In the genomic region with DNA sequence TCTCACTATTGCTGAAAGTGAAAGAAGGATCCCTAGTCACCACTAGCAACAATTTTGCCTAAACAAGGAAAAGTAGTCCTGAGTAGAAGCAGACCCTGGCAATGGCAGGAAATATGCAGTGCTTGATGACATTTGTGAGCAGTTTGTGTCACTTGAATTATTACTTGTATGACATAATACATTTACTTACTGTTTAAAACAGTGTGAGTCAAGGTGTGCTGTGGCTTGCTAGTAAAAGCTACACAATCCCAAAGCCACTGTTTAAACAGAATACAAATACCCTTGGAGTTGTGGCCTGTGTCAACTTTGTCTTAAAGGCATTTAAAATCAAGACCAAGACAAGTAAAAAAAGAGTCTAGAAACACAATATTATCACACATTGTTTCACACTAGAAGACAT, we compare ENCODE assay signal across 1 cellular context.
A peak's percentile ranks its signal among the peaks of the same experiment; 100 is the strongest.
TF ChIP-seq lines count a peak whose summit lies in the region.

No MANE protein-coding gene starts in this region.

TF ChIP-seq in HepG2, 621 proteins besides CTCF, POLR2A, EP300 and RAD21 (continued from another document):
- TF ChIP-seq, protein P1, sequence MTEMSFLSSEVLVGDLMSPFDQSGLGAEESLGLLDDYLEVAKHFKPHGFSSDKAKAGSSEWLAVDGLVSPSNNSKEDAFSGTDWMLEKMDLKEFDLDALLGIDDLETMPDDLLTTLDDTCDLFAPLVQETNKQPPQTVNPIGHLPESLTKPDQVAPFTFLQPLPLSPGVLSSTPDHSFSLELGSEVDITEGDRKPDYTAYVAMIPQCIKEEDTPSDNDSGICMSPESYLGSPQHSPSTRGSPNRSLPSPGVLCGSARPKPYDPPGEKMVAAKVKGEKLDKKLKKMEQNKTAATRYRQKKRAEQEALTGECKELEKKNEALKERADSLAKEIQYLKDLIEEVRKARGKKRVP (CRISPR knock-in tag; IDR thresholded peaks at IDR 0.05), result peak in 1 of 2 experiments; percentile 52; a peak in 1 of 4 replicates
- TF ChIP-seq HMG20A (CRISPR knock-in tag; IDR thresholded peaks at IDR 0.05; ENCODE audit: borderline replicate concordance) (peak; percentile 15; the same call in 1 of the 2 replicates), RARA (CRISPR knock-in tag; IDR thresholded peaks at IDR 0.05) (peak; percentile 34), ZNF878 (CRISPR knock-in tag; IDR thresholded peaks at IDR 0.05) (no peak), SAP130 (CRISPR knock-in tag; IDR thresholded peaks at IDR 0.05; ENCODE audit: low read depth) (peak; percentile 48; the same call in 1 of the 2 replicates), RBM39 (IDR thresholded peaks at IDR 0.05; ENCODE audit: low read depth, low read length, poor library complexity, severe bottlenecking) (no peak), FOXA3 (CRISPR knock-in tag; IDR thresholded peaks at IDR 0.05) (peak; percentile 26; the same call in 1 of the 2 replicates), ZBTB7B (CRISPR knock-in tag; IDR thresholded peaks at IDR 0.05) (no peak), FOXA1 (IDR thresholded peaks at IDR 0.05) (no peak), FOXA1 (CRISPR knock-in tag; IDR thresholded peaks at IDR 0.05) (0 out of 2 replicates have a peak, but pooled peaks have one; percentile 7), NFYC (CRISPR knock-in tag; IDR thresholded peaks at IDR 0.05) (no peak), TEAD2 (CRISPR knock-in tag; IDR thresholded peaks at IDR 0.05) (no peak), MIER3 (CRISPR knock-in tag; IDR thresholded peaks at IDR 0.05; ENCODE audit: borderline replicate concordance) (0 out of 2 replicates have a peak, but pooled peaks have one; percentile 1), FLYWCH1 (CRISPR knock-in tag; IDR thresholded peaks at IDR 0.05) (no peak), NR2F2 (IDR thresholded peaks at IDR 0.05; ENCODE audit: borderline replicate concordance, low read depth) (no peak)
- TF ChIP-seq, protein P2, sequence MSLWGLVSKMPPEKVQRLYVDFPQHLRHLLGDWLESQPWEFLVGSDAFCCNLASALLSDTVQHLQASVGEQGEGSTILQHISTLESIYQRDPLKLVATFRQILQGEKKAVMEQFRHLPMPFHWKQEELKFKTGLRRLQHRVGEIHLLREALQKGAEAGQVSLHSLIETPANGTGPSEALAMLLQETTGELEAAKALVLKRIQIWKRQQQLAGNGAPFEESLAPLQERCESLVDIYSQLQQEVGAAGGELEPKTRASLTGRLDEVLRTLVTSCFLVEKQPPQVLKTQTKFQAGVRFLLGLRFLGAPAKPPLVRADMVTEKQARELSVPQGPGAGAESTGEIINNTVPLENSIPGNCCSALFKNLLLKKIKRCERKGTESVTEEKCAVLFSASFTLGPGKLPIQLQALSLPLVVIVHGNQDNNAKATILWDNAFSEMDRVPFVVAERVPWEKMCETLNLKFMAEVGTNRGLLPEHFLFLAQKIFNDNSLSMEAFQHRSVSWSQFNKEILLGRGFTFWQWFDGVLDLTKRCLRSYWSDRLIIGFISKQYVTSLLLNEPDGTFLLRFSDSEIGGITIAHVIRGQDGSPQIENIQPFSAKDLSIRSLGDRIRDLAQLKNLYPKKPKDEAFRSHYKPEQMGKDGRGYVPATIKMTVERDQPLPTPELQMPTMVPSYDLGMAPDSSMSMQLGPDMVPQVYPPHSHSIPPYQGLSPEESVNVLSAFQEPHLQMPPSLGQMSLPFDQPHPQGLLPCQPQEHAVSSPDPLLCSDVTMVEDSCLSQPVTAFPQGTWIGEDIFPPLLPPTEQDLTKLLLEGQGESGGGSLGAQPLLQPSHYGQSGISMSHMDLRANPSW (CRISPR knock-in tag; IDR thresholded peaks at IDR 0.05; ENCODE audit: borderline replicate concordance), result no peak
- TF ChIP-seq, protein P3, sequence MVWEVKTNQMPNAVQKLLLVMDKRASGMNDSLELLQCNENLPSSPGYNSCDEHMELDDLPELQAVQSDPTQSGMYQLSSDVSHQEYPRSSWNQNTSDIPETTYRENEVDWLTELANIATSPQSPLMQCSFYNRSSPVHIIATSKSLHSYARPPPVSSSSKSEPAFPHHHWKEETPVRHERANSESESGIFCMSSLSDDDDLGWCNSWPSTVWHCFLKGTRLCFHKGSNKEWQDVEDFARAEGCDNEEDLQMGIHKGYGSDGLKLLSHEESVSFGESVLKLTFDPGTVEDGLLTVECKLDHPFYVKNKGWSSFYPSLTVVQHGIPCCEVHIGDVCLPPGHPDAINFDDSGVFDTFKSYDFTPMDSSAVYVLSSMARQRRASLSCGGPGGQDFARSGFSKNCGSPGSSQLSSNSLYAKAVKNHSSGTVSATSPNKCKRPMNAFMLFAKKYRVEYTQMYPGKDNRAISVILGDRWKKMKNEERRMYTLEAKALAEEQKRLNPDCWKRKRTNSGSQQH (CRISPR knock-in tag; IDR thresholded peaks at IDR 0.05; ENCODE audit: low read depth), result no peak
- TF ChIP-seq, protein P4, sequence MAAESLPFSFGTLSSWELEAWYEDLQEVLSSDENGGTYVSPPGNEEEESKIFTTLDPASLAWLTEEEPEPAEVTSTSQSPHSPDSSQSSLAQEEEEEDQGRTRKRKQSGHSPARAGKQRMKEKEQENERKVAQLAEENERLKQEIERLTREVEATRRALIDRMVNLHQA (CRISPR knock-in tag; IDR thresholded peaks at IDR 0.05), result no peak
- TF ChIP-seq, protein P5, sequence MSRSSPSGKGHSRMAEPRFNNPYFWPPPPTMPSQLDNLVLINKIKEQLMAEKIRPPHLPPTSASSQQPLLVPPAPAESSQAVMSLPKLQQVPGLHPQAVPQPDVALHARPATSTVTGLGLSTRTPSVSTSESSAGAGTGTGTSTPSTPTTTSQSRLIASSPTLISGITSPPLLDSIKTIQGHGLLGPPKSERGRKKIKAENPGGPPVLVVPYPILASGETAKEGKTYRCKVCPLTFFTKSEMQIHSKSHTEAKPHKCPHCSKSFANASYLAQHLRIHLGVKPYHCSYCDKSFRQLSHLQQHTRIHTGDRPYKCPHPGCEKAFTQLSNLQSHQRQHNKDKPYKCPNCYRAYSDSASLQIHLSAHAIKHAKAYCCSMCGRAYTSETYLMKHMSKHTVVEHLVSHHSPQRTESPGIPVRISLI (CRISPR knock-in tag; IDR thresholded peaks at IDR 0.05; ENCODE audit: borderline replicate concordance), result no peak
- TF ChIP-seq, protein P6, sequence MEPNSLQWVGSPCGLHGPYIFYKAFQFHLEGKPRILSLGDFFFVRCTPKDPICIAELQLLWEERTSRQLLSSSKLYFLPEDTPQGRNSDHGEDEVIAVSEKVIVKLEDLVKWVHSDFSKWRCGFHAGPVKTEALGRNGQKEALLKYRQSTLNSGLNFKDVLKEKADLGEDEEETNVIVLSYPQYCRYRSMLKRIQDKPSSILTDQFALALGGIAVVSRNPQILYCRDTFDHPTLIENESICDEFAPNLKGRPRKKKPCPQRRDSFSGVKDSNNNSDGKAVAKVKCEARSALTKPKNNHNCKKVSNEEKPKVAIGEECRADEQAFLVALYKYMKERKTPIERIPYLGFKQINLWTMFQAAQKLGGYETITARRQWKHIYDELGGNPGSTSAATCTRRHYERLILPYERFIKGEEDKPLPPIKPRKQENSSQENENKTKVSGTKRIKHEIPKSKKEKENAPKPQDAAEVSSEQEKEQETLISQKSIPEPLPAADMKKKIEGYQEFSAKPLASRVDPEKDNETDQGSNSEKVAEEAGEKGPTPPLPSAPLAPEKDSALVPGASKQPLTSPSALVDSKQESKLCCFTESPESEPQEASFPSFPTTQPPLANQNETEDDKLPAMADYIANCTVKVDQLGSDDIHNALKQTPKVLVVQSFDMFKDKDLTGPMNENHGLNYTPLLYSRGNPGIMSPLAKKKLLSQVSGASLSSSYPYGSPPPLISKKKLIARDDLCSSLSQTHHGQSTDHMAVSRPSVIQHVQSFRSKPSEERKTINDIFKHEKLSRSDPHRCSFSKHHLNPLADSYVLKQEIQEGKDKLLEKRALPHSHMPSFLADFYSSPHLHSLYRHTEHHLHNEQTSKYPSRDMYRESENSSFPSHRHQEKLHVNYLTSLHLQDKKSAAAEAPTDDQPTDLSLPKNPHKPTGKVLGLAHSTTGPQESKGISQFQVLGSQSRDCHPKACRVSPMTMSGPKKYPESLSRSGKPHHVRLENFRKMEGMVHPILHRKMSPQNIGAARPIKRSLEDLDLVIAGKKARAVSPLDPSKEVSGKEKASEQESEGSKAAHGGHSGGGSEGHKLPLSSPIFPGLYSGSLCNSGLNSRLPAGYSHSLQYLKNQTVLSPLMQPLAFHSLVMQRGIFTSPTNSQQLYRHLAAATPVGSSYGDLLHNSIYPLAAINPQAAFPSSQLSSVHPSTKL (CRISPR knock-in tag; IDR thresholded peaks at IDR 0.05), result peak; percentile 36; the same call in 1 of the 2 replicates
- TF ChIP-seq, protein P7, sequence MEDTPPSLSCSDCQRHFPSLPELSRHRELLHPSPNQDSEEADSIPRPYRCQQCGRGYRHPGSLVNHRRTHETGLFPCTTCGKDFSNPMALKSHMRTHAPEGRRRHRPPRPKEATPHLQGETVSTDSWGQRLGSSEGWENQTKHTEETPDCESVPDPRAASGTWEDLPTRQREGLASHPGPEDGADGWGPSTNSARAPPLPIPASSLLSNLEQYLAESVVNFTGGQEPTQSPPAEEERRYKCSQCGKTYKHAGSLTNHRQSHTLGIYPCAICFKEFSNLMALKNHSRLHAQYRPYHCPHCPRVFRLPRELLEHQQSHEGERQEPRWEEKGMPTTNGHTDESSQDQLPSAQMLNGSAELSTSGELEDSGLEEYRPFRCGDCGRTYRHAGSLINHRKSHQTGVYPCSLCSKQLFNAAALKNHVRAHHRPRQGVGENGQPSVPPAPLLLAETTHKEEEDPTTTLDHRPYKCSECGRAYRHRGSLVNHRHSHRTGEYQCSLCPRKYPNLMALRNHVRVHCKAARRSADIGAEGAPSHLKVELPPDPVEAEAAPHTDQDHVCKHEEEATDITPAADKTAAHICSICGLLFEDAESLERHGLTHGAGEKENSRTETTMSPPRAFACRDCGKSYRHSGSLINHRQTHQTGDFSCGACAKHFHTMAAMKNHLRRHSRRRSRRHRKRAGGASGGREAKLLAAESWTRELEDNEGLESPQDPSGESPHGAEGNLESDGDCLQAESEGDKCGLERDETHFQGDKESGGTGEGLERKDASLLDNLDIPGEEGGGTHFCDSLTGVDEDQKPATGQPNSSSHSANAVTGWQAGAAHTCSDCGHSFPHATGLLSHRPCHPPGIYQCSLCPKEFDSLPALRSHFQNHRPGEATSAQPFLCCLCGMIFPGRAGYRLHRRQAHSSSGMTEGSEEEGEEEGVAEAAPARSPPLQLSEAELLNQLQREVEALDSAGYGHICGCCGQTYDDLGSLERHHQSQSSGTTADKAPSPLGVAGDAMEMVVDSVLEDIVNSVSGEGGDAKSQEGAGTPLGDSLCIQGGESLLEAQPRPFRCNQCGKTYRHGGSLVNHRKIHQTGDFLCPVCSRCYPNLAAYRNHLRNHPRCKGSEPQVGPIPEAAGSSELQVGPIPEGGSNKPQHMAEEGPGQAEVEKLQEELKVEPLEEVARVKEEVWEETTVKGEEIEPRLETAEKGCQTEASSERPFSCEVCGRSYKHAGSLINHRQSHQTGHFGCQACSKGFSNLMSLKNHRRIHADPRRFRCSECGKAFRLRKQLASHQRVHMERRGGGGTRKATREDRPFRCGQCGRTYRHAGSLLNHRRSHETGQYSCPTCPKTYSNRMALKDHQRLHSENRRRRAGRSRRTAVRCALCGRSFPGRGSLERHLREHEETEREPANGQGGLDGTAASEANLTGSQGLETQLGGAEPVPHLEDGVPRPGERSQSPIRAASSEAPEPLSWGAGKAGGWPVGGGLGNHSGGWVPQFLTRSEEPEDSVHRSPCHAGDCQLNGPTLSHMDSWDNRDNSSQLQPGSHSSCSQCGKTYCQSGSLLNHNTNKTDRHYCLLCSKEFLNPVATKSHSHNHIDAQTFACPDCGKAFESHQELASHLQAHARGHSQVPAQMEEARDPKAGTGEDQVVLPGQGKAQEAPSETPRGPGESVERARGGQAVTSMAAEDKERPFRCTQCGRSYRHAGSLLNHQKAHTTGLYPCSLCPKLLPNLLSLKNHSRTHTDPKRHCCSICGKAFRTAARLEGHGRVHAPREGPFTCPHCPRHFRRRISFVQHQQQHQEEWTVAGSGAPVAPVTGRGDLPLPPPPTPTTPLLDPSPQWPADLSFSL (CRISPR knock-in tag; IDR thresholded peaks at IDR 0.05), result peak; percentile 85
- TF ChIP-seq, protein P8, sequence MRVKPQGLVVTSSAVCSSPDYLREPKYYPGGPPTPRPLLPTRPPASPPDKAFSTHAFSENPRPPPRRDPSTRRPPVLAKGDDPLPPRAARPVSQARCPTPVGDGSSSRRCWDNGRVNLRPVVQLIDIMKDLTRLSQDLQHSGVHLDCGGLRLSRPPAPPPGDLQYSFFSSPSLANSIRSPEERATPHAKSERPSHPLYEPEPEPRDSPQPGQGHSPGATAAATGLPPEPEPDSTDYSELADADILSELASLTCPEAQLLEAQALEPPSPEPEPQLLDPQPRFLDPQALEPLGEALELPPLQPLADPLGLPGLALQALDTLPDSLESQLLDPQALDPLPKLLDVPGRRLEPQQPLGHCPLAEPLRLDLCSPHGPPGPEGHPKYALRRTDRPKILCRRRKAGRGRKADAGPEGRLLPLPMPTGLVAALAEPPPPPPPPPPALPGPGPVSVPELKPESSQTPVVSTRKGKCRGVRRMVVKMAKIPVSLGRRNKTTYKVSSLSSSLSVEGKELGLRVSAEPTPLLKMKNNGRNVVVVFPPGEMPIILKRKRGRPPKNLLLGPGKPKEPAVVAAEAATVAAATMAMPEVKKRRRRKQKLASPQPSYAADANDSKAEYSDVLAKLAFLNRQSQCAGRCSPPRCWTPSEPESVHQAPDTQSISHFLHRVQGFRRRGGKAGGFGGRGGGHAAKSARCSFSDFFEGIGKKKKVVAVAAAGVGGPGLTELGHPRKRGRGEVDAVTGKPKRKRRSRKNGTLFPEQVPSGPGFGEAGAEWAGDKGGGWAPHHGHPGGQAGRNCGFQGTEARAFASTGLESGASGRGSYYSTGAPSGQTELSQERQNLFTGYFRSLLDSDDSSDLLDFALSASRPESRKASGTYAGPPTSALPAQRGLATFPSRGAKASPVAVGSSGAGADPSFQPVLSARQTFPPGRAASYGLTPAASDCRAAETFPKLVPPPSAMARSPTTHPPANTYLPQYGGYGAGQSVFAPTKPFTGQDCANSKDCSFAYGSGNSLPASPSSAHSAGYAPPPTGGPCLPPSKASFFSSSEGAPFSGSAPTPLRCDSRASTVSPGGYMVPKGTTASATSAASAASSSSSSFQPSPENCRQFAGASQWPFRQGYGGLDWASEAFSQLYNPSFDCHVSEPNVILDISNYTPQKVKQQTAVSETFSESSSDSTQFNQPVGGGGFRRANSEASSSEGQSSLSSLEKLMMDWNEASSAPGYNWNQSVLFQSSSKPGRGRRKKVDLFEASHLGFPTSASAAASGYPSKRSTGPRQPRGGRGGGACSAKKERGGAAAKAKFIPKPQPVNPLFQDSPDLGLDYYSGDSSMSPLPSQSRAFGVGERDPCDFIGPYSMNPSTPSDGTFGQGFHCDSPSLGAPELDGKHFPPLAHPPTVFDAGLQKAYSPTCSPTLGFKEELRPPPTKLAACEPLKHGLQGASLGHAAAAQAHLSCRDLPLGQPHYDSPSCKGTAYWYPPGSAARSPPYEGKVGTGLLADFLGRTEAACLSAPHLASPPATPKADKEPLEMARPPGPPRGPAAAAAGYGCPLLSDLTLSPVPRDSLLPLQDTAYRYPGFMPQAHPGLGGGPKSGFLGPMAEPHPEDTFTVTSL (CRISPR knock-in tag; IDR thresholded peaks at IDR 0.05; ENCODE audit: borderline replicate concordance), result peak; percentile 27; the same call in 1 of the 2 replicates
- TF ChIP-seq, protein P9, sequence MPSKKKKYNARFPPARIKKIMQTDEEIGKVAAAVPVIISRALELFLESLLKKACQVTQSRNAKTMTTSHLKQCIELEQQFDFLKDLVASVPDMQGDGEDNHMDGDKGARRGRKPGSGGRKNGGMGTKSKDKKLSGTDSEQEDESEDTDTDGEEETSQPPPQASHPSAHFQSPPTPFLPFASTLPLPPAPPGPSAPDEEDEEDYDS (CRISPR knock-in tag; IDR thresholded peaks at IDR 0.05), result 0 out of 2 replicates have a peak, but pooled peaks have one; percentile 26
